Comparison of ENCODE assay signal across 1 cellular context in the genomic region with DNA sequence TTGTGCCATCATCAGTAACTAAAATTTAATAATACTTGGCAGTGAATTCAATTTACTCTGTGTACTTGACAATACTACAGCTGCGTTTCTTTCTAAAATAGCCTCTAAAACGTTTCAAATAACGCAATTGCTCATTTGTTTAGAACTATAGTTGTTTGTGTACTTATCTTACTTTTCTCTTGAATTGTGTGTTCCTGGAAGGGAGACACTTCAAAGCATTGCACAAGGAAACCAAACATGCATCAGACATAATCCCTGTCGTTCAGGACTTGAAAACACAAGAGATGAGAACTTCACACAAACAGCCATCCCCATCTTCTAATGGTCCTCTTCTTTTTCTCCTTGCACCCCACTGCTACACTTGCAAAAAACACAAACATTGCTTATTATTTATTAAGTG.
TF ChIP-seq lines count a peak whose summit lies in the region.

No MANE protein-coding gene starts in this region.

TF ChIP-seq in HEK293, 187 proteins besides CTCF, POLR2A, EP300 and RAD21 (continued from another document):
- no peak for TF ChIP-seq TSHZ1 (tag by site-specific recombination; IDR thresholded peaks at IDR 0.05; ENCODE audit: borderline replicate concordance)
- TF ChIP-seq HOXC10 (CRISPR knock-in tag; IDR thresholded peaks at IDR 0.05): no peak
